Comparison of ENCODE assay signal across 1 cellular context in genomic region chr19:47427241-47428176, GRCh38.
TF ChIP-seq lines count a peak whose summit lies in the region.

No MANE protein-coding gene starts in this region.

TF ChIP-seq in H1, 55 proteins besides CTCF, POLR2A, EP300 and RAD21:
- TF ChIP-seq PHF8 (conservative IDR thresholded peaks at IDR 0.05; ENCODE audit: low read depth, low read length) = no peak
- TF ChIP-seq CHD7 (IDR thresholded peaks at IDR 0.05; ENCODE audit: insufficient replicate concordance, low read length) = no peak
- peak; percentile 58 for TF ChIP-seq TEAD4 (IDR thresholded peaks at IDR 0.05; ENCODE audit: low read depth, low read length)
- TF ChIP-seq ATF2 (IDR thresholded peaks at IDR 0.05; ENCODE audit: low read length) = 0 out of 2 replicates have a peak, but pooled peaks have one; percentile 6
- peak; percentile 80 for TF ChIP-seq TAF7 (optimal IDR thresholded peaks at IDR 0.05; ENCODE audit: borderline replicate concordance, low read depth, low read length)
- TF ChIP-seq EGR1 (IDR thresholded peaks at IDR 0.05; ENCODE audit: borderline replicate concordance, low read depth, low read length) = peak; percentile 82
- peak; percentile 55 for TF ChIP-seq TBP (IDR thresholded peaks at IDR 0.05; ENCODE audit: low read depth, low read length)
- TF ChIP-seq SP1 (IDR thresholded peaks at IDR 0.05; ENCODE audit: low read depth, low read length) = peak; percentile 72
- TF ChIP-seq SIN3A (conservative IDR thresholded peaks at IDR 0.05 in 1 of 2, IDR thresholded peaks at IDR 0.05 in 1 of 2; ENCODE audit: low read depth in 1 of 2, low read length in 2 of 2) = peak; percentile 76 to 85; a peak in 3 of 4 replicates
- peak; percentile 21; the same call in 1 of the 2 replicates for TF ChIP-seq POLR2AphosphoS5 (IDR thresholded peaks at IDR 0.05; ENCODE audit: low read depth, low read length)
- TF ChIP-seq TAF1 (IDR thresholded peaks at IDR 0.05; ENCODE audit: low read depth, low read length) = 0 out of 2 replicates have a peak, but pooled peaks have one; percentile 16
- no peak for TF ChIP-seq CHD1 (IDR thresholded peaks at IDR 0.05; ENCODE audit: low read depth, low read length)
- TF ChIP-seq YY1 (IDR thresholded peaks at IDR 0.05; ENCODE audit: low read depth, low read length) = peak; percentile 23; the same call in 1 of the 2 replicates
- TF ChIP-seq JUN (IDR thresholded peaks at IDR 0.05; ENCODE audit: low read depth, low read length) = no peak
- peak; percentile 2; the same call in 1 of the 2 replicates for TF ChIP-seq SRF (IDR thresholded peaks at IDR 0.05; ENCODE audit: low read depth, low read length)
- TF ChIP-seq KDM5A (IDR thresholded peaks at IDR 0.05; ENCODE audit: low read length) = no peak
- TF ChIP-seq KDM4A (IDR thresholded peaks at IDR 0.05; ENCODE audit: low read depth, low read length, severe bottlenecking) = peak; percentile 3
